Comparison of ENCODE assay signal across 1 cellular context in genomic region chr10:130045091-130045652, GRCh38.
TF ChIP-seq lines count a peak whose summit lies in the region.

No MANE protein-coding gene starts in this region.

TF ChIP-seq in H1, 55 proteins besides CTCF, POLR2A, EP300 and RAD21 (continued from another document):
- no peak for TF ChIP-seq HDAC6 (IDR thresholded peaks at IDR 0.05; ENCODE audit: low read depth, low read length)
- TF ChIP-seq CREB1 (IDR thresholded peaks at IDR 0.05), result no peak
